Comparison of ENCODE assay signal across 1 cellular context in the genomic region with DNA sequence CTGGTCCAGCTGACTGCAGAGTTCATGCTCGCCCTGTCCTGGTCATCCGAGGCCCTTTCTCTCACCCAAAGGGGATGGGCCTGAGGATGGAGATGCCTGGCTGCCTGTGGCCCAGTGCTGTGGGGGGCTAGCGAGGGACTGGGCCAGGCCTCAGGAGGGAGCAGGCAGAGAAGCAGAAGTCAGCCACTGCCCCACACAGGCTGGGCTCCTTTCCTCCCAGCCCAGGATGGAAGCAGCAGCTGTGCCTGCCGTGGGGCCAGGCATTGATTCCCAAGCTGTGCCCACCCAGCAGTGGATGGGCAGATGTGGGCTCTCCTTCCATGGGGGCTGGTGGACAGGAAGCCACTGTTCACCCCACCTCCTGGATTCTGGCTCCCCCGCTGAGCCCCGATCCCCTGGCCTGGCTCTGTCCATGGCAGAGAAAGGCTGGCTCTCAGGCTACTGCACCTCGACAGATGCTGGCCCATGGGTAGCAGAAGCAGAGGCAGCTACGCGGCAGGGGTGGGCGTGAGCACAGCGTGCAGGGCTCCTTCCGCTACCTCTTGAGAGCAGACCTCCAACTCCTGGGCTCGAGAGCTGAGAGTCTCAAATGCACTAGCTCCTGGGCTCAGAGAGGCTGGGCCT.
TF ChIP-seq lines count a peak whose summit lies in the region.

No MANE protein-coding gene starts in this region.

TF ChIP-seq in HepG2, 621 proteins besides CTCF, POLR2A, EP300 and RAD21 (continued from another document):
- TF ChIP-seq MXD3 (CRISPR knock-in tag; IDR thresholded peaks at IDR 0.05): no peak
- TF ChIP-seq, protein P1, sequence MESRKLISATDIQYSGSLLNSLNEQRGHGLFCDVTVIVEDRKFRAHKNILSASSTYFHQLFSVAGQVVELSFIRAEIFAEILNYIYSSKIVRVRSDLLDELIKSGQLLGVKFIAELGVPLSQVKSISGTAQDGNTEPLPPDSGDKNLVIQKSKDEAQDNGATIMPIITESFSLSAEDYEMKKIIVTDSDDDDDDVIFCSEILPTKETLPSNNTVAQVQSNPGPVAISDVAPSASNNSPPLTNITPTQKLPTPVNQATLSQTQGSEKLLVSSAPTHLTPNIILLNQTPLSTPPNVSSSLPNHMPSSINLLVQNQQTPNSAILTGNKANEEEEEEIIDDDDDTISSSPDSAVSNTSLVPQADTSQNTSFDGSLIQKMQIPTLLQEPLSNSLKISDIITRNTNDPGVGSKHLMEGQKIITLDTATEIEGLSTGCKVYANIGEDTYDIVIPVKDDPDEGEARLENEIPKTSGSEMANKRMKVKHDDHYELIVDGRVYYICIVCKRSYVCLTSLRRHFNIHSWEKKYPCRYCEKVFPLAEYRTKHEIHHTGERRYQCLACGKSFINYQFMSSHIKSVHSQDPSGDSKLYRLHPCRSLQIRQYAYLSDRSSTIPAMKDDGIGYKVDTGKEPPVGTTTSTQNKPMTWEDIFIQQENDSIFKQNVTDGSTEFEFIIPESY (CRISPR knock-in tag; IDR thresholded peaks at IDR 0.05): peak; percentile 80
